1 cellular context compared by ENCODE assay signal in the genomic region with DNA sequence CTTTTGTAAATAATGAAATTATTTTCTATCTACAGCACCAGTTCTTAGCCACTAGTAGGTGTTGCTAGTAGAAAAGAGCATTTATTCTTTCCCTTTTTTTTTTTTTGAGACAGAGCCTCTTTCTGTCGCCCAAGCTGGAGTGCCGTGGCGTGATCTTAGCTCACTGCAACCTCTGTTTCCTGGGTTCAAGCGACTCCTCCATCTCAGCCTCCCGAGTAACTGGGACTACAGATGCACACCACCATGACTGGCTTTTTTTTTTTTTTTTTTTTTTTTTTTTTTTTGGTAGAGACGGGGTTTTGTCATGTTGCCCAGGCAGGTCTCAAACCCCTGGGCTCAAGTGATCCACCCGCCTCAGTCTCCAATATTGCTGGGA.
TF ChIP-seq lines count a peak whose summit lies in the region.

No MANE protein-coding gene starts in this region.

TF ChIP-seq in K562, 482 proteins besides CTCF, POLR2A, EP300 and RAD21:
- TF ChIP-seq ZNF184 (CRISPR knock-in tag; IDR thresholded peaks at IDR 0.05) (no peak), NFE2L1 (tag; IDR thresholded peaks at IDR 0.05; ENCODE audit: borderline replicate concordance, low read depth) (0 out of 2 replicates have a peak, but pooled peaks have one; percentile 4), NFATC3 (IDR thresholded peaks at IDR 0.05) (0 out of 2 replicates have a peak, but pooled peaks have one; percentile 3), POLR2G (IDR thresholded peaks at IDR 0.05; ENCODE audit: low read depth, low read length) (0 out of 2 replicates have a peak, but pooled peaks have one; percentile 15), NFE2 (IDR thresholded peaks at IDR 0.05; ENCODE audit: low read depth) (0 out of 2 replicates have a peak, but pooled peaks have one; percentile 20), ZNF384 (IDR thresholded peaks at IDR 0.05; ENCODE audit: low read depth, low read length) (peak; percentile 46)
- TF ChIP-seq, protein P1, sequence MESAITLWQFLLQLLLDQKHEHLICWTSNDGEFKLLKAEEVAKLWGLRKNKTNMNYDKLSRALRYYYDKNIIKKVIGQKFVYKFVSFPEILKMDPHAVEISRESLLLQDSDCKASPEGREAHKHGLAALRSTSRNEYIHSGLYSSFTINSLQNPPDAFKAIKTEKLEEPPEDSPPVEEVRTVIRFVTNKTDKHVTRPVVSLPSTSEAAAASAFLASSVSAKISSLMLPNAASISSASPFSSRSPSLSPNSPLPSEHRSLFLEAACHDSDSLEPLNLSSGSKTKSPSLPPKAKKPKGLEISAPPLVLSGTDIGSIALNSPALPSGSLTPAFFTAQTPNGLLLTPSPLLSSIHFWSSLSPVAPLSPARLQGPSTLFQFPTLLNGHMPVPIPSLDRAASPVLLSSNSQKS (CRISPR knock-in tag; IDR thresholded peaks at IDR 0.05): no peak
- TF ChIP-seq, protein P2, sequence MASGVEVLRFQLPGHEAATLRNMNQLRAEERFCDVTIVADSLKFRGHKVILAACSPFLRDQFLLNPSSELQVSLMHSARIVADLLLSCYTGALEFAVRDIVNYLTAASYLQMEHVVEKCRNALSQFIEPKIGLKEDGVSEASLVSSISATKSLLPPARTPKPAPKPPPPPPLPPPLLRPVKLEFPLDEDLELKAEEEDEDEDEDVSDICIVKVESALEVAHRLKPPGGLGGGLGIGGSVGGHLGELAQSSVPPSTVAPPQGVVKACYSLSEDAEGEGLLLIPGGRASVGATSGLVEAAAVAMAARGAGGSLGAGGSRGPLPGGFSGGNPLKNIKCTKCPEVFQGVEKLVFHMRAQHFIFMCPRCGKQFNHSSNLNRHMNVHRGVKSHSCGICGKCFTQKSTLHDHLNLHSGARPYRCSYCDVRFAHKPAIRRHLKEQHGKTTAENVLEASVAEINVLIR (CRISPR knock-in tag; IDR thresholded peaks at IDR 0.05): no peak
